In genomic region chr1:167493372-167493771, GRCh38 we compare ENCODE assay signal across 25 cellular contexts. TPM values are rescaled to one million over a fixed set of nuclear protein-coding genes. Genes with fewer than 3 reads are reported as not detected.
DNase-seq lines count a peak whose midpoint lies in the region; ATAC-seq, FAIRE-seq and TF ChIP-seq lines count a peak whose summit lies in the region.
"Had no signal": no experiment of that assay in that cellular context is flagged by ENCODE, and none has a peak within 500 bp of the region (broad histone marks: within the 10 kb centered on the region; RNA-seq: fewer than 3 reads in every experiment).

No MANE protein-coding gene starts in this region.

- no peaks in the 10 kb centered on the region for H3K79me2 ChIP-seq in HepG2 (ENCODE audit: insufficient read depth, low read length)
- H3K79me2 ChIP-seq in H1 (ENCODE audit: control insufficient read depth in 1 of 2, insufficient read depth in 2 of 2, low read length in 2 of 2) = no peaks in the 10 kb centered on the region

- 67% methylated on average over 2 of the region's 2 CpGs for WGBS in HepG2 (ENCODE audit: low lambda C conversion rate)
- no CpG with 5 or more reads among the region's 2 CpGs for WGBS in right lobe of liver (ENCODE audit: insufficient coverage, low coverage, low lambda C conversion rate, missing lambda C conversion rate)
- 96% methylated on average over 2 of the region's 2 CpGs; no CpG with 5 or more reads in 1 of the 2 experiments for WGBS in H1 (ENCODE audit: extremely low coverage in 1 of 2, insufficient coverage in 1 of 2, insufficient read length in 1 of 2, insufficient replicate concordance in 2 of 2, low coverage in 1 of 2, low lambda C conversion rate in 2 of 2, missing lambda C conversion rate in 1 of 2), 2 experiments
- WGBS in body of pancreas, 2 donors = 90 to 100% methylated on average over 2 of the region's 2 CpGs

- H3K56ac ChIP-seq in H1 (replicated peaks; ENCODE audit: insufficient read length, low read depth, low read length) = no peak overlapping the region

- H3K23me2 ChIP-seq in H1 (ENCODE audit: low read depth, low read length) = no peaks in the 10 kb centered on the region

- H4K8ac ChIP-seq in H1 (ENCODE audit: extremely low read depth, insufficient read depth, low read length) = no peak overlapping the region

- peaks cover 5 to 26% of the 10 kb centered on the region in 2 experiments; a peak in 4 of 5 replicates for H3K27me3 ChIP-seq in HepG2 (ENCODE audit: control insufficient read depth in 1 of 2, insufficient read depth in 2 of 2, low read length in 2 of 2)
- H3K27me3 ChIP-seq in right lobe of liver = no peaks in the 10 kb centered on the region
- H3K27me3 ChIP-seq in H1 (replicated peaks in 1 of 4; ENCODE audit: control insufficient read depth in 3 of 4, extremely low read depth in 1 of 4, insufficient read depth in 3 of 4, low read length in 3 of 4) = no peaks in the 10 kb centered on the region; a peak in 1 of 7 replicates
- no peaks in the 10 kb centered on the region for H3K27me3 ChIP-seq in body of pancreas
- H3K27me3 ChIP-seq: testis, vagina had no signal

- no peak overlapping the region for H4K5ac ChIP-seq in H1 (ENCODE audit: insufficient read length, low read depth, low read length)

- H3K4me3 ChIP-seq in HepG2 (replicated peaks in 1 of 3; ENCODE audit: insufficient read depth in 1 of 3, low read depth in 2 of 3, low read length in 3 of 3) (no peak overlapping the region), right lobe of liver (no peak overlapping the region), H1 (ENCODE audit: extremely low read depth in 1 of 4, insufficient read depth in 2 of 4, low read depth in 3 of 4, low read length in 4 of 4) (no peak overlapping the region), body of pancreas (no peak overlapping the region)
- H3K4me3 ChIP-seq: esophagus squamous epithelium, gastroesophageal sphincter, psoas muscle, SJSA1, testis, vagina had no signal

- H3K9me3 ChIP-seq in HepG2 (ENCODE audit: low read length) (no peaks in the 10 kb centered on the region), right lobe of liver (no peaks in the 10 kb centered on the region), H1 (ENCODE audit: insufficient read depth in 2 of 2, low read depth in 1 of 2, low read length in 1 of 2) (no peaks in the 10 kb centered on the region), body of pancreas (no peaks in the 10 kb centered on the region)
- H3K9me3 ChIP-seq: esophagus squamous epithelium, gastroesophageal sphincter, psoas muscle, SJSA1, testis, vagina had no signal

- no peak overlapping the region for H2BK120ac ChIP-seq in H1 (replicated peaks; ENCODE audit: low read depth, low read length)

- TF ChIP-seq RAD21 in HepG2 (CRISPR knock-in tag; IDR thresholded peaks at IDR 0.05) = no peak
- TF ChIP-seq RAD21 in H1 (IDR thresholded peaks at IDR 0.05 in 1 of 2, conservative IDR thresholded peaks at IDR 0.05 in 1 of 2; ENCODE audit: low read depth in 2 of 2, low read length in 2 of 2) = no peak

- no peak overlapping the region for H3K27ac ChIP-seq in HepG2 (ENCODE audit: extremely low read length, insufficient read depth, low read length)
- H3K27ac ChIP-seq in right lobe of liver = no peak overlapping the region
- H3K27ac ChIP-seq in H1 (ENCODE audit: low read depth, low read length) = no peak overlapping the region
- no peak overlapping the region for H3K27ac ChIP-seq in body of pancreas
- H3K27ac ChIP-seq: esophagus squamous epithelium, gastroesophageal sphincter, psoas muscle, SJSA1, testis, vagina had no signal

- no peak for DNase-seq in HepG2 (ENCODE audit: low spot score)
- no peak for DNase-seq in right lobe of liver
- no peak for DNase-seq in activated CD8-positive, alpha-beta T cell treated with anti-CD3 and anti-CD28 coated beads for 36 hours
- DNase-seq in H1 (ENCODE audit: low read depth in 1 of 2, low spot score in 2 of 2) = no peak
- no peak for DNase-seq in body of pancreas
- no peak for DNase-seq in T1000 (lab: John Stamatoyannopoulos, UW)
- DNase-seq: activated gamma-delta T cell treated with Interleukin-2 at 50 U/mL for 16 hours; DMS79; esophagus squamous epithelium; hypothalamus; KBM-7; left ventricle myocardium superior; midbrain; NCI-H146; NCI-H524; psoas muscle; stimulated activated CD4-positive, alpha-beta T cell treated with anti-CD3 and anti-CD28 coated beads, Interleukin-1b, Interleukin-23, amount 100 ng/mL, for 48 hours; testis had no signal

- peaks cover 68% of the 10 kb centered on the region for H3K36me3 Mint-ChIP-seq in activated CD8-positive, alpha-beta T cell treated with anti-CD3 and anti-CD28 coated beads for 36 hours (ENCODE audit: low read depth)
- H3K36me3 Mint-ChIP-seq: WTC11 had no signal

- H3K27ac Mint-ChIP-seq in activated CD8-positive, alpha-beta T cell treated with anti-CD3 and anti-CD28 coated beads for 36 hours = peak overlapping the region; percentile 96
- H3K27ac Mint-ChIP-seq: WTC11 had no signal

- H2AFZ ChIP-seq in HepG2 (ENCODE audit: low read length) = no peak overlapping the region
- no peak overlapping the region for H2AFZ ChIP-seq in H1 (ENCODE audit: low read length)

- no peak overlapping the region for H3K4ac ChIP-seq in H1 (replicated peaks; ENCODE audit: insufficient read length, low read depth, low read length)

- FAIRE-seq in HepG2 (lab: Jason Lieb, UNC) (no peak), H1 (lab: Jason Lieb, UNC) (no peak)
- FAIRE-seq: islet of Langerhans, RCC 7860 had no signal

- H3K27me3 Mint-ChIP-seq in activated CD8-positive, alpha-beta T cell treated with anti-CD3 and anti-CD28 coated beads for 36 hours = no peaks in the 10 kb centered on the region

- H4K20me1 ChIP-seq in HepG2 (ENCODE audit: insufficient read depth, low read length) (no peaks in the 10 kb centered on the region), H1 (replicated peaks in 1 of 2; ENCODE audit: control insufficient read depth in 1 of 2, insufficient read depth in 2 of 2, low read length in 2 of 2) (no peaks in the 10 kb centered on the region)

- no peak overlapping the region for H2BK20ac ChIP-seq in H1 (ENCODE audit: low read length)

- peak overlapping the region; percentile 87 for H4K91ac ChIP-seq in H1 (replicated peaks; ENCODE audit: insufficient read length, low read length)

- H3K14ac ChIP-seq in H1 (ENCODE audit: insufficient read length) = no peak overlapping the region

- H3K23ac ChIP-seq in H1 (ENCODE audit: insufficient read length) = no peak overlapping the region

- H3K4me3 Mint-ChIP-seq in activated CD8-positive, alpha-beta T cell treated with anti-CD3 and anti-CD28 coated beads for 36 hours = peak overlapping the region; percentile 67
- H3K4me3 Mint-ChIP-seq: WTC11 had no signal

- H3K18ac ChIP-seq in H1 (ENCODE audit: extremely low read depth, low read length) = no peak overlapping the region

- no peaks in the 10 kb centered on the region for H3K9me3 Mint-ChIP-seq in activated CD8-positive, alpha-beta T cell treated with anti-CD3 and anti-CD28 coated beads for 36 hours
- H3K9me3 Mint-ChIP-seq: WTC11 had no signal

- H2AK5ac ChIP-seq in H1 (ENCODE audit: low read depth, low read length) = no peak overlapping the region

- POLR2A ChIA-PET in HepG2 (lab: Yijun Ruan, JAX) = no interaction called here
- POLR2A ChIA-PET in activated CD8-positive, alpha-beta T cell treated with anti-CD3 and anti-CD28 coated beads for 36 hours (lab: Charles Lee) = interaction anchor here (1.2 to 3.0 kb wide), 11 partner anchors 8 to 46 kb away, joined by 4 to 16 read pairs (median 10); partner anchors contain the start of gene CD247
- POLR2A ChIA-PET in H1 (lab: Charles Lee; ENCODE audit: partially characterized antibody) = no interaction called here

- TF ChIP-seq POLR2A in HepG2 (IDR thresholded peaks at IDR 0.05; ENCODE audit: insufficient read depth in 1 of 2, low read depth in 2 of 2, low read length in 2 of 2) (no peak), right lobe of liver (IDR thresholded peaks at IDR 0.05) (no peak), H1 (IDR thresholded peaks at IDR 0.05; ENCODE audit: control extremely low read depth in 1 of 2, low read depth in 2 of 2, low read length in 2 of 2) (no peak), body of pancreas (IDR thresholded peaks at IDR 0.05) (no peak), GM18505 (IDR thresholded peaks at IDR 0.05; ENCODE audit: borderline replicate concordance, extremely low read depth, insufficient read depth, insufficient read length) (no peak)

- BruUV-seq in HepG2 (replicated peaks; lab: Mats Ljungman, UMichigan) = no TSS peak

- no peak overlapping the region for H3K4me2 ChIP-seq in HepG2 (ENCODE audit: low read depth, low read length)
- H3K4me2 ChIP-seq in H1 (ENCODE audit: insufficient read depth in 1 of 2, low read depth in 2 of 2, low read length in 2 of 2) = no peak overlapping the region

- H3K36me3 ChIP-seq in HepG2 (replicated peaks in 1 of 2; ENCODE audit: control insufficient read depth in 1 of 2, insufficient read depth in 2 of 2, low read length in 2 of 2) (no peaks in the 10 kb centered on the region), right lobe of liver (no peaks in the 10 kb centered on the region), H1 (ENCODE audit: control insufficient read depth in 2 of 4, insufficient read depth in 4 of 4, low read length in 3 of 4) (no peaks in the 10 kb centered on the region), body of pancreas (replicated peaks in 1 of 2; ENCODE audit: insufficient read depth in 1 of 2, low read depth in 2 of 2) (no peaks in the 10 kb centered on the region)
- H3K36me3 ChIP-seq: esophagus squamous epithelium, gastroesophageal sphincter, SJSA1, vagina had no signal

- H2BK12ac ChIP-seq in H1 (ENCODE audit: low read depth, low read length) = no peak overlapping the region

- peaks cover 91% of the 10 kb centered on the region for H3K4me1 Mint-ChIP-seq in activated CD8-positive, alpha-beta T cell treated with anti-CD3 and anti-CD28 coated beads for 36 hours (ENCODE audit: low read depth)

- TF ChIP-seq EP300 in HepG2 (IDR thresholded peaks at IDR 0.05; ENCODE audit: low read depth in 2 of 2, low read length in 2 of 2) (no peak), HepG2 (CRISPR knock-in tag; IDR thresholded peaks at IDR 0.05; ENCODE audit: borderline replicate concordance) (no peak), H1 (IDR thresholded peaks at IDR 0.05; ENCODE audit: borderline replicate concordance in 1 of 2, low read depth in 2 of 2, low read length in 2 of 2) (no peak)

- TF ChIP-seq CTCF in HepG2 (CRISPR knock-in tag; IDR thresholded peaks at IDR 0.05) (no peak), right lobe of liver (IDR thresholded peaks at IDR 0.05) (no peak), H1 (IDR thresholded peaks at IDR 0.05; ENCODE audit: control extremely low read depth in 1 of 3, insufficient read depth in 1 of 3, low read depth in 1 of 3, low read length in 3 of 3) (no peak), body of pancreas (IDR thresholded peaks at IDR 0.05) (no peak)
- TF ChIP-seq CTCF in activated CD8-positive, alpha-beta T cell treated with anti-CD3 and anti-CD28 coated beads for 36 hours (IDR thresholded peaks at IDR 0.05) = no peak

- in situ Hi-C loops in HepG2 (cut with HindIII; ENCODE audit: extremely low pct_ligation_motif_present, low pct_unique_long_range_greater_than_20kb) = no loop called here

- H3K9ac ChIP-seq in HepG2 (ENCODE audit: insufficient read depth, low read depth, low read length) (no peak overlapping the region), H1 (replicated peaks in 1 of 4; ENCODE audit: extremely low read depth in 1 of 4, low read depth in 3 of 4, low read length in 3 of 4) (no peak overlapping the region)

- no peak overlapping the region for H2BK5ac ChIP-seq in H1 (ENCODE audit: low read depth, low read length)

- CTCF ChIA-PET in HepG2 (lab: Yijun Ruan, JAX; ENCODE audit: low intra/inter-chr PET ratio, low total read pairs) (no interaction called here), H1 (lab: Charles Lee; ENCODE audit: partially characterized antibody) (interaction anchor here (1.1 to 1.5 kb wide), 7 partner anchors 9 to 54 kb away, joined by 3 to 7 read pairs (median 3); no protein-coding TSS in a partner anchor)
- CTCF ChIA-PET in activated CD8-positive, alpha-beta T cell treated with anti-CD3 and anti-CD28 coated beads for 36 hours (lab: Charles Lee) = interaction anchor here (0.8 to 2.5 kb wide), 7 partner anchors 13 to 194 kb away, joined by 3 to 9 read pairs (median 3); partner anchors contain the start of gene CD247

- H2BK15ac ChIP-seq in H1 (ENCODE audit: low read length) = peak overlapping the region; percentile 36; the same call in 1 of the 2 replicates

- ATAC-seq in HepG2 (no peak), right lobe of liver (no peak), body of pancreas (no peak), GM18505 (IDR thresholded peaks at IDR 0.05; ENCODE audit: unreplicated experiment) (no peak)
- ATAC-seq in activated CD8-positive, alpha-beta T cell treated with anti-CD3 and anti-CD28 coated beads for 36 hours = no peak
- ATAC-seq: gastroesophageal sphincter, left ventricle myocardium superior, psoas muscle had no signal

- intact Hi-C loops in HepG2 (cut with micrococcal nuclease; ENCODE audit: unreplicated experiment) = no loop called here
- intact Hi-C loops in right lobe of liver (cut with DNase I) = no loop called here
- intact Hi-C loops in activated CD8-positive, alpha-beta T cell treated with anti-CD3 and anti-CD28 coated beads for 36 hours (cut with micrococcal nuclease) = no loop called here
- intact Hi-C loops in body of pancreas (cut with DNase I) = no loop called here

- no peaks in the 10 kb centered on the region for H3K79me1 ChIP-seq in H1 (ENCODE audit: low read depth, low read length)

- H3K4me1 ChIP-seq in HepG2 (ENCODE audit: insufficient read depth, low read length) (no peaks in the 10 kb centered on the region; the same call in 1 of the 2 replicates), right lobe of liver (no peaks in the 10 kb centered on the region), H1 (replicated peaks in 1 of 4; ENCODE audit: control insufficient read depth in 3 of 4, insufficient read depth in 4 of 4, low read length in 3 of 4) (peaks cover 3 to 22% (median 14%) of the 10 kb centered on the region in 4 experiments), body of pancreas (no peaks in the 10 kb centered on the region)
- H3K4me1 ChIP-seq: gastroesophageal sphincter, psoas muscle, SJSA1, testis, vagina had no signal

RNA-seq across cellular contexts. Expression of gene CD247, which starts 25.0 kb away (rescaled TPM):
- total RNA-seq in HepG2 (2016; rRNA removed; fragmentation: Illumina TruSeq; extraction: Trizol) (0.20 and 0.25 TPM in 2 replicates), right lobe of liver (1 to 10 TPM in 2 of 6 experiments, under 1 TPM in 4; 0.48 to 2.2 (median 0.71) TPM), body of pancreas (1 to 10 TPM; 2.3 to 3.3 TPM)
- total RNA-seq in HepG2 (2016; cell fraction: cytosol; rRNA removed; fragmentation: Illumina TruSeq; extraction: Trizol; ENCODE audit: low read depth) = not detected in 2 replicates
- total RNA-seq in HepG2 (2016; cell fraction: insoluble cytoplasmic fraction; rRNA removed; fragmentation: Illumina TruSeq; extraction: Trizol) = not detected in 2 replicates
- total RNA-seq in HepG2 (2016; cell fraction: membrane; rRNA removed; fragmentation: Illumina TruSeq; extraction: Trizol) = 0.38 and 0.43 TPM in 2 replicates
- not detected in 2 replicates for total RNA-seq in HepG2 (2016; cell fraction: nucleus; rRNA removed; fragmentation: Illumina TruSeq; extraction: Trizol)
- polyA plus RNA-seq in HepG2 (2011; rRNA removed) (not detected in 2 replicates), H1 (2011; rRNA removed) (1.9 and 2.0 TPM in 2 replicates)
- polyA plus RNA-seq in HepG2 (2011; cell fraction: cytosol; rRNA removed) = 0.03 TPM in 1 of 2 replicates, not detected in the other
- not detected in 2 replicates for polyA plus RNA-seq in HepG2 (2011; cell fraction: nucleus; rRNA removed)
- not detected in 2 replicates for polyA plus RNA-seq in HepG2 (2012)
- polyA plus RNA-seq in HepG2 (2016; cell fraction: cytosol; fragmentation: Illumina TruSeq; extraction: Trizol; ENCODE audit: low read depth) = not detected in 2 replicates
- 0.22 TPM in 1 of 2 replicates, not detected in the other for polyA plus RNA-seq in HepG2 (2016; cell fraction: insoluble cytoplasmic fraction; fragmentation: Illumina TruSeq; extraction: Trizol; ENCODE audit: low read depth)
- polyA plus RNA-seq in HepG2 (2016; cell fraction: membrane; fragmentation: Illumina TruSeq; extraction: Trizol; ENCODE audit: low read depth) = 0.16 and 0.26 TPM in 2 replicates
- polyA plus RNA-seq in HepG2 (2016; cell fraction: nucleus; fragmentation: Illumina TruSeq; extraction: Trizol; ENCODE audit: insufficient read depth, low read depth) = not detected in 2 replicates
- not detected in 2 replicates for polyA minus RNA-seq in HepG2 (2011; rRNA and poly(A)+ RNA removed; ENCODE audit: low replicate concordance)
- polyA minus RNA-seq in HepG2 (2011; cell fraction: cytosol; rRNA and poly(A)+ RNA removed) = not detected in 2 replicates
- not detected in 2 replicates for polyA minus RNA-seq in HepG2 (2011; cell fraction: nucleus; rRNA and poly(A)+ RNA removed)
- 100 to 1,000 TPM; 224 to 229 TPM for total RNA-seq in activated CD8-positive, alpha-beta T cell treated with anti-CD3 and anti-CD28 coated beads for 36 hours
- total RNA-seq in H1 (2021; fragmentation: NEBNext Ultra II Directional; extraction: Animal tissue kit (Norgen Biotek cat#: 25700)) = 1.7 and 2.2 TPM in 2 replicates
- 2.1 TPM for polyA plus RNA-seq in H1 (2011; cell fraction: cytosol; rRNA removed)
- polyA plus RNA-seq in H1 (2011; cell fraction: nucleus; rRNA removed) = 2.1 TPM
- polyA plus RNA-seq in H1 (2012, experiment 1 of 2) = 1.8 to 3.6 TPM (median 2.1 TPM) in 4 replicates
- polyA plus RNA-seq in H1 (2012, experiment 2 of 2) = 1.2 TPM
- polyA plus RNA-seq in H1 (2013, experiment 1 of 2) = 1.2 TPM
- polyA plus RNA-seq in H1 (2013, experiment 2 of 2) = 1.4 TPM
- polyA minus RNA-seq in H1 (2011; rRNA and poly(A)+ RNA removed) = 0.71 and 0.95 TPM in 2 replicates
- polyA minus RNA-seq in H1 (2011; cell fraction: cytosol; rRNA and poly(A)+ RNA removed) = 1.5 TPM
- polyA minus RNA-seq in H1 (2011; cell fraction: nucleus; rRNA and poly(A)+ RNA removed) = 0.40 TPM
- total RNA-seq: SJSA1 had no signal

Comparison
In these comparisons a context has a peak if more than half of its experiments do, and no peak if none do; other contexts are left out.
1. RNA of gene CD247, which starts 25.0 kb away (total RNA-seq): 224 to 229 TPM in activated CD8-positive, alpha-beta T cell treated with anti-CD3 and anti-CD28 coated beads for 36 hours; 2.3 to 3.3 TPM in body of pancreas, 1.7 to 2.2 TPM in H1, 0.48 to 2.2 TPM in right lobe of liver and 0.20 to 0.43 TPM in HepG2; every median in the first group is over 10 times any median in the second.
2. Of the 41 proteins assayed by ChIP-seq in both HepG2 and H1: peak only in HepG2: none; only in H1: KDM1A; in both: none; in neither: 40.